Comparison of ENCODE assay signal across 8 cellular contexts in genomic region chr1:156490401-156491032, GRCh38. TPM values are rescaled to one million over a fixed set of nuclear protein-coding genes. Genes with fewer than 3 reads are reported as not detected.
DNase-seq lines count a peak whose midpoint lies in the region; ATAC-seq and TF ChIP-seq lines count a peak whose summit lies in the region.

No MANE protein-coding gene starts in this region.

- peaks cover 19% of the 10 kb centered on the region for H3K4me1 ChIP-seq in RWPE2 (ENCODE audit: insufficient read depth, poor library complexity, severe bottlenecking)
- H3K4me1 ChIP-seq in gastroesophageal sphincter: peaks cover 21 to 100% (median 84%) of the 10 kb centered on the region in 3 donors

- ATAC-seq in RWPE2 (ENCODE audit: low read depth) (peak; percentile 79), gastroesophageal sphincter (peak; percentile 47)

- H3K27ac ChIP-seq in RWPE2 (ENCODE audit: poor library complexity, severe bottlenecking) (peak overlapping the region; percentile 52), gastroesophageal sphincter (peak overlapping the region; percentile 40 to 100 (median 98))

- TF ChIP-seq EP300 in gastroesophageal sphincter (IDR thresholded peaks at IDR 0.05): no peak

- TF ChIP-seq CTCF in GM12872 (IDR thresholded peaks at IDR 0.05; ENCODE audit: insufficient read depth, low read depth, low read length) (0 out of 3 replicates have a peak, but pooled peaks have one; percentile 18), RWPE2 (IDR thresholded peaks at IDR 0.05; ENCODE audit: poor library complexity, severe bottlenecking) (no peak), gastroesophageal sphincter (IDR thresholded peaks at IDR 0.05) (peak in 3 of 4 experiments; percentile 31 to 59 (median 39)), GM10248 (IDR thresholded peaks at IDR 0.05; ENCODE audit: control extremely low read depth, extremely low read depth, low read depth, missing control alignments) (no peak)

- H3K36me3 ChIP-seq in RWPE2 (ENCODE audit: low read depth) (peaks cover 8% of the 10 kb centered on the region; the same call in 1 of the 2 replicates), gastroesophageal sphincter (peaks cover 0 to 4% of the 10 kb centered on the region in 2 donors)

- H3K9me3 ChIP-seq in RWPE2 (ENCODE audit: severe bottlenecking) (no peaks in the 10 kb centered on the region), gastroesophageal sphincter (no peaks in the 10 kb centered on the region)

- H3K4me3 ChIP-seq in RWPE2 (ENCODE audit: severe bottlenecking) (no peak overlapping the region), gastroesophageal sphincter (peak overlapping the region in 1 of 2 donors; percentile 37)

- 0% methylated on average over 3 to 5 of the region's 10 CpGs for WGBS in gastroesophageal sphincter (ENCODE audit: low coverage in 1 of 2), 2 donors

- POLR2A ChIA-PET in GM10248 (lab: Yijun Ruan, JAX): interaction anchor here (0.7 to 5.6 kb wide), 5 partner anchors 9 to 346 kb away, joined by 4 to 59 read pairs (median 6); partner anchors contain the start of gene MEF2D

- DNase-seq in RWPE2 (ENCODE audit: low spot score) (no peak), retina (peak; percentile 47), NCI-H446 treated with DMSO at 0.1 percent for 48 hours (lab: John Stamatoyannopoulos, UW) (no peak), SW 1271 (lab: John Stamatoyannopoulos, UW) (no peak), GM10248 (ENCODE audit: extremely low spot score) (no peak), NOMO-1 treated with DMSO at 0.1 percent for 48 hours (lab: John Stamatoyannopoulos, UW; ENCODE audit: unreplicated experiment) (no peak)

- H3K27me3 ChIP-seq in RWPE2 (ENCODE audit: insufficient read depth, poor library complexity, severe bottlenecking) (no peaks in the 10 kb centered on the region), gastroesophageal sphincter (no peaks in the 10 kb centered on the region)

- CTCF ChIA-PET in GM10248 (lab: Yijun Ruan, JAX): interaction anchor here (0.9 to 17.2 kb wide), 9 partner anchors 4 to 169 kb away, joined by 3 to 373 read pairs (median 5); partner anchors contain the start of genes MEF2D and NAXE

- no peak for TF ChIP-seq POLR2A in gastroesophageal sphincter (IDR thresholded peaks at IDR 0.05)

RNA-seq across cellular contexts. Expression of gene MEF2D, which starts 10.1 kb away (rescaled TPM):
- total RNA-seq in gastroesophageal sphincter: 10 to 100 TPM; 49.0 to 94.3 (median 67.1) TPM

Comparison
In these comparisons a context has a peak if more than half of its experiments do, and no peak if none do; other contexts are left out.
1. CTCF ChIP-seq: peak in GM12872 (single experiment) and gastroesophageal sphincter (3 of 4); none in RWPE2 (single experiment) and GM10248 (single experiment).